Comparison of ENCODE assay signal across 1 cellular context in the genomic region with DNA sequence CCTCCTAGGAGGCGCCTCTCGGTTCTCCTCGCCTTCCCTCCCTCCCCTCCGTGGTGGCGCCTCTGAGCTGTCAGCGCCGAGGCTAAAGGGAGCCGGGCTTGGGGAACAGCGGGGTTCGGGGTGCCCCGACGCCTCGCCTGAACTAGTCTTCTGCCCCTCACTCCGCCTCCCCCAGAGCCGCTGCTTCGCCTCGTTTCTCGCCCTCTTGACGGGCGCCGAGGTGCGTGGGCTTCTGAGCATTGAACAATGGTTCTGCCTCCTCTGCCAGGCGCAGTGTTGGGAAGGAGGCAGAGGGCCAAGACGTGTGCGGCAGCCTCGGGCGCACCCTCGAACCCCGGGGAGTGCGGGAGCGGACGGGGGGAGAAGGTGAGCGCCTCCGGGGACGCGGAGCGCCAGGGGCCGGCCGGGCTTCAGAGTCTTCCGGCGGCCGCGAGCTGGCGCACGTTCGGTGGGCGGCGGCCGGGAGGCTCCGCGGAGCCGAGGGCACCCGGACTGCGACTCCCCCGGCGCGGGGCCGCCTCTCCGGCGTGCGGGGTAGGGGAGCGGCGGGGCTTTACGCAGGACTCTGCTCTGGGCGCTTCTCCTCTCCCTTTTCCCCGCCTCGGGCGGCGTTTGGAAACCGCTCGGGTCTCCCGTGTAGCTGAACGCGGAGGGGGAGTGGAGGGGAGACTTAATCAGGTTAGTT.
TF ChIP-seq lines count a peak whose summit lies in the region.

No MANE protein-coding gene starts in this region.

TF ChIP-seq in HepG2, 621 proteins besides CTCF, POLR2A, EP300 and RAD21 (continued from another document and continues in another):
- TF ChIP-seq, protein P1, sequence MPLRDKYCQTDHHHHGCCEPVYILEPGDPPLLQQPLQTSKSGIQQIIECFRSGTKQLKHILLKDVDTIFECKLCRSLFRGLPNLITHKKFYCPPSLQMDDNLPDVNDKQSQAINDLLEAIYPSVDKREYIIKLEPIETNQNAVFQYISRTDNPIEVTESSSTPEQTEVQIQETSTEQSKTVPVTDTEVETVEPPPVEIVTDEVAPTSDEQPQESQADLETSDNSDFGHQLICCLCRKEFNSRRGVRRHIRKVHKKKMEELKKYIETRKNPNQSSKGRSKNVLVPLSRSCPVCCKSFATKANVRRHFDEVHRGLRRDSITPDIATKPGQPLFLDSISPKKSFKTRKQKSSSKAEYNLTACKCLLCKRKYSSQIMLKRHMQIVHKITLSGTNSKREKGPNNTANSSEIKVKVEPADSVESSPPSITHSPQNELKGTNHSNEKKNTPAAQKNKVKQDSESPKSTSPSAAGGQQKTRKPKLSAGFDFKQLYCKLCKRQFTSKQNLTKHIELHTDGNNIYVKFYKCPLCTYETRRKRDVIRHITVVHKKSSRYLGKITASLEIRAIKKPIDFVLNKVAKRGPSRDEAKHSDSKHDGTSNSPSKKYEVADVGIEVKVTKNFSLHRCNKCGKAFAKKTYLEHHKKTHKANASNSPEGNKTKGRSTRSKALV (CRISPR knock-in tag; IDR thresholded peaks at IDR 0.05) = peak; percentile 82; the same call in 1 of the 2 replicates
- no peak for TF ChIP-seq DPF2 (CRISPR knock-in tag; IDR thresholded peaks at IDR 0.05; ENCODE audit: borderline replicate concordance, low read depth)
- TF ChIP-seq DR1 (CRISPR knock-in tag; IDR thresholded peaks at IDR 0.05) = no peak
- no peak for TF ChIP-seq ELF3 (CRISPR knock-in tag; IDR thresholded peaks at IDR 0.05)
- TF ChIP-seq TARDBP (CRISPR knock-in tag; IDR thresholded peaks at IDR 0.05) = no peak
- TF ChIP-seq ZMYM4 (CRISPR knock-in tag; IDR thresholded peaks at IDR 0.05) = no peak
- no peak for TF ChIP-seq ZIK1 (CRISPR knock-in tag; IDR thresholded peaks at IDR 0.05; ENCODE audit: borderline replicate concordance, low read depth)
- no peak for TF ChIP-seq HDAC6 (IDR thresholded peaks at IDR 0.05; ENCODE audit: low read depth, low read length)
- no peak for TF ChIP-seq ZFP36 (IDR thresholded peaks at IDR 0.05; ENCODE audit: borderline replicate concordance, low read depth, low read length, partially characterized antibody)
- TF ChIP-seq RFX1 (IDR thresholded peaks at IDR 0.05) = no peak
- TF ChIP-seq, protein P2, sequence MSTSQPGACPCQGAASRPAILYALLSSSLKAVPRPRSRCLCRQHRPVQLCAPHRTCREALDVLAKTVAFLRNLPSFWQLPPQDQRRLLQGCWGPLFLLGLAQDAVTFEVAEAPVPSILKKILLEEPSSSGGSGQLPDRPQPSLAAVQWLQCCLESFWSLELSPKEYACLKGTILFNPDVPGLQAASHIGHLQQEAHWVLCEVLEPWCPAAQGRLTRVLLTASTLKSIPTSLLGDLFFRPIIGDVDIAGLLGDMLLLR (CRISPR knock-in tag; IDR thresholded peaks at IDR 0.05) = no peak
- TF ChIP-seq GTF3A (CRISPR knock-in tag; conservative IDR thresholded peaks at IDR 0.05) = no peak
- TF ChIP-seq EED (CRISPR knock-in tag; IDR thresholded peaks at IDR 0.05) = 0 out of 2 replicates have a peak, but pooled peaks have one; percentile 17
- TF ChIP-seq, protein P3, sequence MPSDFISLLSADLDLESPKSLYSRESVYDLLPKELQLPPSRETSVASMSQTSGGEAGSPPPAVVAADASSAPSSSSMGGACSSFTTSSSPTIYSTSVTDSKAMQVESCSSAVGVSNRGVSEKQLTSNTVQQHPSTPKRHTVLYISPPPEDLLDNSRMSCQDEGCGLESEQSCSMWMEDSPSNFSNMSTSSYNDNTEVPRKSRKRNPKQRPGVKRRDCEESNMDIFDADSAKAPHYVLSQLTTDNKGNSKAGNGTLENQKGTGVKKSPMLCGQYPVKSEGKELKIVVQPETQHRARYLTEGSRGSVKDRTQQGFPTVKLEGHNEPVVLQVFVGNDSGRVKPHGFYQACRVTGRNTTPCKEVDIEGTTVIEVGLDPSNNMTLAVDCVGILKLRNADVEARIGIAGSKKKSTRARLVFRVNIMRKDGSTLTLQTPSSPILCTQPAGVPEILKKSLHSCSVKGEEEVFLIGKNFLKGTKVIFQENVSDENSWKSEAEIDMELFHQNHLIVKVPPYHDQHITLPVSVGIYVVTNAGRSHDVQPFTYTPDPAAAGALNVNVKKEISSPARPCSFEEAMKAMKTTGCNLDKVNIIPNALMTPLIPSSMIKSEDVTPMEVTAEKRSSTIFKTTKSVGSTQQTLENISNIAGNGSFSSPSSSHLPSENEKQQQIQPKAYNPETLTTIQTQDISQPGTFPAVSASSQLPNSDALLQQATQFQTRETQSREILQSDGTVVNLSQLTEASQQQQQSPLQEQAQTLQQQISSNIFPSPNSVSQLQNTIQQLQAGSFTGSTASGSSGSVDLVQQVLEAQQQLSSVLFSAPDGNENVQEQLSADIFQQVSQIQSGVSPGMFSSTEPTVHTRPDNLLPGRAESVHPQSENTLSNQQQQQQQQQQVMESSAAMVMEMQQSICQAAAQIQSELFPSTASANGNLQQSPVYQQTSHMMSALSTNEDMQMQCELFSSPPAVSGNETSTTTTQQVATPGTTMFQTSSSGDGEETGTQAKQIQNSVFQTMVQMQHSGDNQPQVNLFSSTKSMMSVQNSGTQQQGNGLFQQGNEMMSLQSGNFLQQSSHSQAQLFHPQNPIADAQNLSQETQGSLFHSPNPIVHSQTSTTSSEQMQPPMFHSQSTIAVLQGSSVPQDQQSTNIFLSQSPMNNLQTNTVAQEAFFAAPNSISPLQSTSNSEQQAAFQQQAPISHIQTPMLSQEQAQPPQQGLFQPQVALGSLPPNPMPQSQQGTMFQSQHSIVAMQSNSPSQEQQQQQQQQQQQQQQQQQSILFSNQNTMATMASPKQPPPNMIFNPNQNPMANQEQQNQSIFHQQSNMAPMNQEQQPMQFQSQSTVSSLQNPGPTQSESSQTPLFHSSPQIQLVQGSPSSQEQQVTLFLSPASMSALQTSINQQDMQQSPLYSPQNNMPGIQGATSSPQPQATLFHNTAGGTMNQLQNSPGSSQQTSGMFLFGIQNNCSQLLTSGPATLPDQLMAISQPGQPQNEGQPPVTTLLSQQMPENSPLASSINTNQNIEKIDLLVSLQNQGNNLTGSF (CRISPR knock-in tag; IDR thresholded peaks at IDR 0.05) = no peak
- TF ChIP-seq ZSCAN9 (CRISPR knock-in tag; IDR thresholded peaks at IDR 0.05; ENCODE audit: borderline replicate concordance) = no peak
- TF ChIP-seq ZNF546 (CRISPR knock-in tag; conservative IDR thresholded peaks at IDR 0.05) = 0 out of 2 replicates have a peak, but pooled peaks have one; percentile 35
- TF ChIP-seq TRAFD1 (CRISPR knock-in tag; IDR thresholded peaks at IDR 0.05; ENCODE audit: borderline replicate concordance) = no peak
- 0 out of 2 replicates have a peak, but pooled peaks have one; percentile 7 for TF ChIP-seq ARNT2 (CRISPR knock-in tag; IDR thresholded peaks at IDR 0.05; ENCODE audit: low read depth)
- no peak for TF ChIP-seq XRCC5 (optimal IDR thresholded peaks at IDR 0.05; ENCODE audit: low read length)
- no peak for TF ChIP-seq ZSCAN22 (CRISPR knock-in tag; IDR thresholded peaks at IDR 0.05)
- TF ChIP-seq DMTF1 (CRISPR knock-in tag; IDR thresholded peaks at IDR 0.05) = no peak
- TF ChIP-seq ZNF235 (CRISPR knock-in tag; IDR thresholded peaks at IDR 0.05; ENCODE audit: borderline replicate concordance) = no peak
- no peak for TF ChIP-seq RERE (CRISPR knock-in tag; IDR thresholded peaks at IDR 0.05; ENCODE audit: low read depth)
- no peak for TF ChIP-seq ZSCAN29 (CRISPR knock-in tag; conservative IDR thresholded peaks at IDR 0.05)
- no peak for TF ChIP-seq SMYD3 (CRISPR knock-in tag; IDR thresholded peaks at IDR 0.05)
- TF ChIP-seq ZNF878 (CRISPR knock-in tag; IDR thresholded peaks at IDR 0.05) = no peak
- no peak for TF ChIP-seq CHCHD3 (CRISPR knock-in tag; IDR thresholded peaks at IDR 0.05)
- TF ChIP-seq ZSCAN12 (CRISPR knock-in tag; IDR thresholded peaks at IDR 0.05) = no peak
- no peak for TF ChIP-seq ZBTB25 (CRISPR knock-in tag; IDR thresholded peaks at IDR 0.05)
- TF ChIP-seq, protein P4, sequence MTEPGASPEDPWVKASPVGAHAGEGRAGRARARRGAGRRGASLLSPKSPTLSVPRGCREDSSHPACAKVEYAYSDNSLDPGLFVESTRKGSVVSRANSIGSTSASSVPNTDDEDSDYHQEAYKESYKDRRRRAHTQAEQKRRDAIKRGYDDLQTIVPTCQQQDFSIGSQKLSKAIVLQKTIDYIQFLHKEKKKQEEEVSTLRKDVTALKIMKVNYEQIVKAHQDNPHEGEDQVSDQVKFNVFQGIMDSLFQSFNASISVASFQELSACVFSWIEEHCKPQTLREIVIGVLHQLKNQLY (CRISPR knock-in tag; IDR thresholded peaks at IDR 0.05) = no peak
- TF ChIP-seq, protein P5, sequence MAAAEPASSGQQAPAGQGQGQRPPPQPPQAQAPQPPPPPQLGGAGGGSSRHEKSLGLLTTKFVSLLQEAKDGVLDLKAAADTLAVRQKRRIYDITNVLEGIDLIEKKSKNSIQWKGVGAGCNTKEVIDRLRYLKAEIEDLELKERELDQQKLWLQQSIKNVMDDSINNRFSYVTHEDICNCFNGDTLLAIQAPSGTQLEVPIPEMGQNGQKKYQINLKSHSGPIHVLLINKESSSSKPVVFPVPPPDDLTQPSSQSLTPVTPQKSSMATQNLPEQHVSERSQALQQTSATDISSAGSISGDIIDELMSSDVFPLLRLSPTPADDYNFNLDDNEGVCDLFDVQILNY (CRISPR knock-in tag; conservative IDR thresholded peaks at IDR 0.05) = no peak
- peak; percentile 45 for TF ChIP-seq HNRNPLL (IDR thresholded peaks at IDR 0.05; ENCODE audit: low read depth, low read length, poor library complexity, severe bottlenecking)
- no peak for TF ChIP-seq ADNP (CRISPR knock-in tag; IDR thresholded peaks at IDR 0.05)
- TF ChIP-seq, protein P6, sequence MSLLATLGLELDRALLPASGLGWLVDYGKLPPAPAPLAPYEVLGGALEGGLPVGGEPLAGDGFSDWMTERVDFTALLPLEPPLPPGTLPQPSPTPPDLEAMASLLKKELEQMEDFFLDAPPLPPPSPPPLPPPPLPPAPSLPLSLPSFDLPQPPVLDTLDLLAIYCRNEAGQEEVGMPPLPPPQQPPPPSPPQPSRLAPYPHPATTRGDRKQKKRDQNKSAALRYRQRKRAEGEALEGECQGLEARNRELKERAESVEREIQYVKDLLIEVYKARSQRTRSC (CRISPR knock-in tag; IDR thresholded peaks at IDR 0.05; ENCODE audit: low read depth) = no peak
- TF ChIP-seq SMAD1 (CRISPR knock-in tag; IDR thresholded peaks at IDR 0.05; ENCODE audit: borderline replicate concordance, low read depth) = no peak
